1 cellular context compared by ENCODE assay signal in the genomic region with DNA sequence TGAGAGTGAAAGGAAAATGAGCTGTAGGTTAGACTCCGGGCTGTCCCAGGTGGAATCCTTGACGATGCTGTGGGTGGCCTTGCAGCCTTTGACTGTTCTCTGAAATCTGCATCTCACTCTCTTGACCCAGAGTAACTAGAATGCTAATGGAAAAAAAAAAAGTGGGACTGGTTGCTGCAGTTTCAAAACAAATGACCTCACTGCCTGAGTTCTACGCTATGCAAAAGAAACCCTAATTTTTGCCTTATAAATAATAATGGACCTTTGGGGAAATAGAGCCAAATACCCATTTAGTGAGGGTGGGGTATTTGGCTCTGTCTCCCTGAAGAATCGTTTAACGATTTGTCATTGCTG.
TF ChIP-seq lines count a peak whose summit lies in the region.

No MANE protein-coding gene starts in this region.

TF ChIP-seq in GM23338, 12 proteins besides CTCF, POLR2A, EP300 and RAD21 (continued from another document):
- TF ChIP-seq, protein P1, sequence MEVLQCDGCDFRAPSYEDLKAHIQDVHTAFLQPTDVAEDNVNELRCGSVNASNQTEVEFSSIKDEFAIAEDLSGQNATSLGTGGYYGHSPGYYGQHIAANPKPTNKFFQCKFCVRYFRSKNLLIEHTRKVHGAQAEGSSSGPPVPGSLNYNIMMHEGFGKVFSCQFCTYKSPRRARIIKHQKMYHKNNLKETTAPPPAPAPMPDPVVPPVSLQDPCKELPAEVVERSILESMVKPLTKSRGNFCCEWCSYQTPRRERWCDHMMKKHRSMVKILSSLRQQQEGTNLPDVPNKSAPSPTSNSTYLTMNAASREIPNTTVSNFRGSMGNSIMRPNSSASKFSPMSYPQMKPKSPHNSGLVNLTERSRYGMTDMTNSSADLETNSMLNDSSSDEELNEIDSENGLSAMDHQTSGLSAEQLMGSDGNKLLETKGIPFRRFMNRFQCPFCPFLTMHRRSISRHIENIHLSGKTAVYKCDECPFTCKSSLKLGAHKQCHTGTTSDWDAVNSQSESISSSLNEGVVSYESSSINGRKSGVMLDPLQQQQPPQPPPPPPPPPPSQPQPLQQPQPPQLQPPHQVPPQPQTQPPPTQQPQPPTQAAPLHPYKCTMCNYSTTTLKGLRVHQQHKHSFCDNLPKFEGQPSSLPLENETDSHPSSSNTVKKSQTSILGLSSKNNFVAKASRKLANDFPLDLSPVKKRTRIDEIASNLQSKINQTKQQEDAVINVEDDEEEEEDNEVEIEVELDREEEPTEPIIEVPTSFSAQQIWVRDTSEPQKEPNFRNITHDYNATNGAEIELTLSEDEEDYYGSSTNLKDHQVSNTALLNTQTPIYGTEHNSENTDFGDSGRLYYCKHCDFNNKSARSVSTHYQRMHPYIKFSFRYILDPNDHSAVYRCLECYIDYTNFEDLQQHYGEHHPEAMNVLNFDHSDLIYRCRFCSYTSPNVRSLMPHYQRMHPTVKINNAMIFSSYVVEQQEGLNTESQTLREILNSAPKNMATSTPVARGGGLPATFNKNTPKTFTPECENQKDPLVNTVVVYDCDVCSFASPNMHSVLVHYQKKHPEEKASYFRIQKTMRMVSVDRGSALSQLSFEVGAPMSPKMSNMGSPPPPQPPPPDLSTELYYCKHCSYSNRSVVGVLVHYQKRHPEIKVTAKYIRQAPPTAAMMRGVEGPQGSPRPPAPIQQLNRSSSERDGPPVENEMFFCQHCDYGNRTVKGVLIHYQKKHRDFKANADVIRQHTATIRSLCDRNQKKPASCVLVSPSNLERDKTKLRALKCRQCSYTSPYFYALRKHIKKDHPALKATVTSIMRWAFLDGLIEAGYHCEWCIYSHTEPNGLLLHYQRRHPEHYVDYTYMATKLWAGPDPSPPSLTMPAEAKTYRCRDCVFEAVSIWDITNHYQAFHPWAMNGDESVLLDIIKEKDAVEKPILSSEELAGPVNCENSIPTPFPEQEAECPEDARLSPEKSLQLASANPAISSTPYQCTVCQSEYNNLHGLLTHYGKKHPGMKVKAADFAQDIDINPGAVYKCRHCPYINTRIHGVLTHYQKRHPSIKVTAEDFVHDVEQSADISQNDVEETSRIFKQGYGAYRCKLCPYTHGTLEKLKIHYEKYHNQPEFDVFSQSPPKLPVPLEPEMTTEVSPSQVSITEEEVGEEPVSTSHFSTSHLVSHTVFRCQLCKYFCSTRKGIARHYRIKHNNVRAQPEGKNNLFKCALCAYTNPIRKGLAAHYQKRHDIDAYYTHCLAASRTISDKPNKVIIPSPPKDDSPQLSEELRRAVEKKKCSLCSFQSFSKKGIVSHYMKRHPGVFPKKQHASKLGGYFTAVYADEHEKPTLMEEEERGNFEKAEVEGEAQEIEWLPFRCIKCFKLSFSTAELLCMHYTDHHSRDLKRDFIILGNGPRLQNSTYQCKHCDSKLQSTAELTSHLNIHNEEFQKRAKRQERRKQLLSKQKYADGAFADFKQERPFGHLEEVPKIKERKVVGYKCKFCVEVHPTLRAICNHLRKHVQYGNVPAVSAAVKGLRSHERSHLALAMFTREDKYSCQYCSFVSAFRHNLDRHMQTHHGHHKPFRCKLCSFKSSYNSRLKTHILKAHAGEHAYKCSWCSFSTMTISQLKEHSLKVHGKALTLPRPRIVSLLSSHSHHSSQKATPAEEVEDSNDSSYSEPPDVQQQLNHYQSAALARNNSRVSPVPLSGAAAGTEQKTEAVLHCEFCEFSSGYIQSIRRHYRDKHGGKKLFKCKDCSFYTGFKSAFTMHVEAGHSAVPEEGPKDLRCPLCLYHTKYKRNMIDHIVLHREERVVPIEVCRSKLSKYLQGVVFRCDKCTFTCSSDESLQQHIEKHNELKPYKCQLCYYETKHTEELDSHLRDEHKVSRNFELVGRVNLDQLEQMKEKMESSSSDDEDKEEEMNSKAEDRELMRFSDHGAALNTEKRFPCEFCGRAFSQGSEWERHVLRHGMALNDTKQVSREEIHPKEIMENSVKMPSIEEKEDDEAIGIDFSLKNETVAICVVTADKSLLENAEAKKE (CRISPR knock-in tag; IDR thresholded peaks at IDR 0.05) = no peak
- TF ChIP-seq EZH2 (IDR thresholded peaks at IDR 0.05; ENCODE audit: low read depth, unreplicated experiment) (no peak), ZNF114 (CRISPR knock-in tag; IDR thresholded peaks at IDR 0.05) (no peak), STAT1 (IDR thresholded peaks at IDR 0.05; ENCODE audit: unreplicated experiment) (no peak), NANOG (IDR thresholded peaks at IDR 0.05; ENCODE audit: borderline replicate concordance) (no peak), CREB1 (CRISPR knock-in tag; IDR thresholded peaks at IDR 0.05; ENCODE audit: low read depth) (no peak), EZH2phosphoT487 (IDR thresholded peaks at IDR 0.05; ENCODE audit: unreplicated experiment) (no peak), JUNB (IDR thresholded peaks at IDR 0.05; ENCODE audit: unreplicated experiment) (no peak)
- TF ChIP-seq, protein P2, sequence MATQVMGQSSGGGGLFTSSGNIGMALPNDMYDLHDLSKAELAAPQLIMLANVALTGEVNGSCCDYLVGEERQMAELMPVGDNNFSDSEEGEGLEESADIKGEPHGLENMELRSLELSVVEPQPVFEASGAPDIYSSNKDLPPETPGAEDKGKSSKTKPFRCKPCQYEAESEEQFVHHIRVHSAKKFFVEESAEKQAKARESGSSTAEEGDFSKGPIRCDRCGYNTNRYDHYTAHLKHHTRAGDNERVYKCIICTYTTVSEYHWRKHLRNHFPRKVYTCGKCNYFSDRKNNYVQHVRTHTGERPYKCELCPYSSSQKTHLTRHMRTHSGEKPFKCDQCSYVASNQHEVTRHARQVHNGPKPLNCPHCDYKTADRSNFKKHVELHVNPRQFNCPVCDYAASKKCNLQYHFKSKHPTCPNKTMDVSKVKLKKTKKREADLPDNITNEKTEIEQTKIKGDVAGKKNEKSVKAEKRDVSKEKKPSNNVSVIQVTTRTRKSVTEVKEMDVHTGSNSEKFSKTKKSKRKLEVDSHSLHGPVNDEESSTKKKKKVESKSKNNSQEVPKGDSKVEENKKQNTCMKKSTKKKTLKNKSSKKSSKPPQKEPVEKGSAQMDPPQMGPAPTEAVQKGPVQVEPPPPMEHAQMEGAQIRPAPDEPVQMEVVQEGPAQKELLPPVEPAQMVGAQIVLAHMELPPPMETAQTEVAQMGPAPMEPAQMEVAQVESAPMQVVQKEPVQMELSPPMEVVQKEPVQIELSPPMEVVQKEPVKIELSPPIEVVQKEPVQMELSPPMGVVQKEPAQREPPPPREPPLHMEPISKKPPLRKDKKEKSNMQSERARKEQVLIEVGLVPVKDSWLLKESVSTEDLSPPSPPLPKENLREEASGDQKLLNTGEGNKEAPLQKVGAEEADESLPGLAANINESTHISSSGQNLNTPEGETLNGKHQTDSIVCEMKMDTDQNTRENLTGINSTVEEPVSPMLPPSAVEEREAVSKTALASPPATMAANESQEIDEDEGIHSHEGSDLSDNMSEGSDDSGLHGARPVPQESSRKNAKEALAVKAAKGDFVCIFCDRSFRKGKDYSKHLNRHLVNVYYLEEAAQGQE (IDR thresholded peaks at IDR 0.05; ENCODE audit: unreplicated experiment) = no peak
- TF ChIP-seq, protein P3, sequence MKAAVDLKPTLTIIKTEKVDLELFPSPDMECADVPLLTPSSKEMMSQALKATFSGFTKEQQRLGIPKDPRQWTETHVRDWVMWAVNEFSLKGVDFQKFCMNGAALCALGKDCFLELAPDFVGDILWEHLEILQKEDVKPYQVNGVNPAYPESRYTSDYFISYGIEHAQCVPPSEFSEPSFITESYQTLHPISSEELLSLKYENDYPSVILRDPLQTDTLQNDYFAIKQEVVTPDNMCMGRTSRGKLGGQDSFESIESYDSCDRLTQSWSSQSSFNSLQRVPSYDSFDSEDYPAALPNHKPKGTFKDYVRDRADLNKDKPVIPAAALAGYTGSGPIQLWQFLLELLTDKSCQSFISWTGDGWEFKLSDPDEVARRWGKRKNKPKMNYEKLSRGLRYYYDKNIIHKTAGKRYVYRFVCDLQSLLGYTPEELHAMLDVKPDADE (IDR thresholded peaks at IDR 0.05) = no peak
